1 cellular context compared by ENCODE assay signal in genomic region chr9:37197158-37198033, GRCh38.
TF ChIP-seq lines count a peak whose summit lies in the region.

No MANE protein-coding gene starts in this region.

TF ChIP-seq in K562, 482 proteins besides CTCF, POLR2A, EP300 and RAD21 (continued from another document and continues in another):
- no peak for TF ChIP-seq ZNF407 (IDR thresholded peaks at IDR 0.05; ENCODE audit: low read depth)
- no peak for TF ChIP-seq PTBP1 (IDR thresholded peaks at IDR 0.05; ENCODE audit: low read depth, low read length)
- TF ChIP-seq FOXP4 (CRISPR knock-in tag; IDR thresholded peaks at IDR 0.05; ENCODE audit: borderline replicate concordance) = no peak
- TF ChIP-seq DIDO1 (tag; IDR thresholded peaks at IDR 0.05; ENCODE audit: low read depth) = no peak
- TF ChIP-seq TRIM25 (IDR thresholded peaks at IDR 0.05; ENCODE audit: borderline replicate concordance) = no peak
- TF ChIP-seq ZNF3 (CRISPR knock-in tag; IDR thresholded peaks at IDR 0.05) = no peak
- TF ChIP-seq SRSF9 (IDR thresholded peaks at IDR 0.05; ENCODE audit: borderline replicate concordance, low read depth, low read length) = no peak
- no peak for TF ChIP-seq ZNF830 (CRISPR knock-in tag; IDR thresholded peaks at IDR 0.05)
- peak; percentile 95 for TF ChIP-seq ZNF644 (tag; IDR thresholded peaks at IDR 0.05; ENCODE audit: low read depth)
- no peak for TF ChIP-seq ATF6 (CRISPR knock-in tag; IDR thresholded peaks at IDR 0.05)
- TF ChIP-seq FOXO4 (CRISPR knock-in tag; IDR thresholded peaks at IDR 0.05) = no peak
- TF ChIP-seq RBM39 (optimal IDR thresholded peaks at IDR 0.05; ENCODE audit: low read depth, low read length) = no peak
- TF ChIP-seq ZBTB43 (CRISPR knock-in tag; IDR thresholded peaks at IDR 0.05) = no peak
- TF ChIP-seq GTF2F1 (IDR thresholded peaks at IDR 0.05; ENCODE audit: low read depth, low read length) = no peak
- no peak for TF ChIP-seq TBP (optimal IDR thresholded peaks at IDR 0.05; ENCODE audit: low read depth, low read length)
- no peak for TF ChIP-seq GABPB1 (CRISPR knock-in tag; IDR thresholded peaks at IDR 0.05)
- no peak for TF ChIP-seq SIN3A (IDR thresholded peaks at IDR 0.05; ENCODE audit: borderline replicate concordance in 2 of 2, control insufficient read depth in 1 of 2, low read depth in 2 of 2, low read length in 2 of 2)
- no peak for TF ChIP-seq TAF7 (tag; IDR thresholded peaks at IDR 0.05)
- TF ChIP-seq THAP7 (CRISPR knock-in tag; IDR thresholded peaks at IDR 0.05) = no peak
- TF ChIP-seq ZEB2 (IDR thresholded peaks at IDR 0.05) = no peak
- peak; percentile 75 for TF ChIP-seq CREM (IDR thresholded peaks at IDR 0.05; ENCODE audit: low read depth)
- peak; percentile 91 for TF ChIP-seq VEZF1 (CRISPR knock-in tag; IDR thresholded peaks at IDR 0.05)
- no peak for TF ChIP-seq GTF2B (IDR thresholded peaks at IDR 0.05; ENCODE audit: extremely low read depth, insufficient read length)
- TF ChIP-seq HNRNPLL (IDR thresholded peaks at IDR 0.05; ENCODE audit: low read depth, low read length, poor library complexity, severe bottlenecking) = no peak
- TF ChIP-seq TBL1XR1 (IDR thresholded peaks at IDR 0.05; ENCODE audit: low read length in 2 of 2) = peak; percentile 96 to 98
- TF ChIP-seq ATF3 (IDR thresholded peaks at IDR 0.05) = no peak
- TF ChIP-seq ATF3 (CRISPR knock-in tag; conservative IDR thresholded peaks at IDR 0.05) = no peak
- TF ChIP-seq NCOA4 (IDR thresholded peaks at IDR 0.05; ENCODE audit: partially characterized antibody) = no peak
- TF ChIP-seq NRF1 (conservative IDR thresholded peaks at IDR 0.05 in 1 of 2, IDR thresholded peaks at IDR 0.05 in 1 of 2) = no peak
- TF ChIP-seq TFAP4 (CRISPR knock-in tag; IDR thresholded peaks at IDR 0.05; ENCODE audit: borderline replicate concordance) = peak; percentile 47; the same call in 1 of the 2 replicates
- TF ChIP-seq MYC (IDR thresholded peaks at IDR 0.05; ENCODE audit: low read depth, low read length) = peak; percentile 79
- no peak for TF ChIP-seq MYC (CRISPR knock-in tag; IDR thresholded peaks at IDR 0.05; ENCODE audit: borderline replicate concordance, low read depth)
- TF ChIP-seq MLX (CRISPR knock-in tag; conservative IDR thresholded peaks at IDR 0.05) = no peak
- no peak for TF ChIP-seq SNAPC5 (CRISPR knock-in tag; IDR thresholded peaks at IDR 0.05)
